Comparison of ENCODE assay signal across 20 cellular contexts in genomic region chr3:13700362-13700761, GRCh38.
DNase-seq lines count a peak whose midpoint lies in the region; ATAC-seq and TF ChIP-seq lines count a peak whose summit lies in the region.
"Had no signal": no experiment of that assay in that cellular context is flagged by ENCODE, and none has a peak within 500 bp of the region (broad histone marks: within the 10 kb centered on the region; RNA-seq: fewer than 3 reads in every experiment).

No MANE protein-coding gene starts in this region.

- H3K27ac Mint-ChIP-seq in GM23338 (no peak overlapping the region), endodermal cell (no peak overlapping the region), nephron progenitor cell (no peak overlapping the region)
- no peak overlapping the region for H3K27ac Mint-ChIP-seq in activated CD4-positive, alpha-beta memory T cell treated with anti-CD3 and anti-CD28 coated beads, Interleukin-2, amount 10 ng/mL, durations not matched to agents 7 days and 5 days
- H3K27ac Mint-ChIP-seq in activated CD8-positive, alpha-beta T cell treated with anti-CD3 and anti-CD28 coated beads, Interleukin-2, amount 10 ng/mL, durations not matched to agents 7 days and 5 days: no peak overlapping the region
- H3K27ac Mint-ChIP-seq: CD4-positive, alpha-beta T cell had no signal

- DNase-seq in GM23338 (ENCODE audit: low spot score) (peak; percentile 50), NCI-H69 (lab: John Stamatoyannopoulos, UW) (peak; percentile 21), endodermal cell (peak; percentile 76), nephron progenitor cell (peak; percentile 47), Ammon's horn (ENCODE audit: low spot score) (no peak)
- no peak for DNase-seq in activated CD4-positive, alpha-beta memory T cell treated with anti-CD3 and anti-CD28 coated beads, Interleukin-2, amount 10 ng/mL, durations not matched to agents 7 days and 5 days
- no peak for DNase-seq in activated CD8-positive, alpha-beta T cell treated with anti-CD3 and anti-CD28 coated beads, Interleukin-2, amount 10 ng/mL, durations not matched to agents 7 days and 5 days
- DNase-seq: BE2C; Calu3; CD4-positive, alpha-beta T cell; DMS79; GOT3; NCI-H1092; NCI-H146; NCI-H2081; NCI-H2227 treated with DMSO at 0.1 percent for 48 hours; NCI-H526 treated with DMSO at 0.1 percent for 48 hours; PC-9 had no signal

- WGBS in endodermal cell (ENCODE audit: insufficient coverage in 1 of 2, insufficient read length in 1 of 2), 2 experiments: 56 to 70% methylated on average over 2 to 7 of the region's 7 CpGs

- peaks cover 8% of the 10 kb centered on the region for H3K27me3 Mint-ChIP-seq in GM23338 (ENCODE audit: insufficient read depth, low read depth, poor library complexity)
- H3K27me3 Mint-ChIP-seq in endodermal cell (ENCODE audit: insufficient read depth): peaks cover 16% of the 10 kb centered on the region
- H3K27me3 Mint-ChIP-seq in nephron progenitor cell (ENCODE audit: low read depth, poor library complexity): peaks cover 23% of the 10 kb centered on the region
- H3K27me3 Mint-ChIP-seq in activated CD4-positive, alpha-beta memory T cell treated with anti-CD3 and anti-CD28 coated beads, Interleukin-2, amount 10 ng/mL, durations not matched to agents 7 days and 5 days: no peaks in the 10 kb centered on the region
- H3K27me3 Mint-ChIP-seq in activated CD8-positive, alpha-beta T cell treated with anti-CD3 and anti-CD28 coated beads, Interleukin-2, amount 10 ng/mL, durations not matched to agents 7 days and 5 days (ENCODE audit: low read depth): peaks cover 3% of the 10 kb centered on the region

- peaks cover 16% of the 10 kb centered on the region for H3K9me3 Mint-ChIP-seq in GM23338
- H3K9me3 Mint-ChIP-seq in endodermal cell: peaks cover 2% of the 10 kb centered on the region
- H3K9me3 Mint-ChIP-seq in nephron progenitor cell: peaks cover 20% of the 10 kb centered on the region
- peaks cover 4% of the 10 kb centered on the region for H3K9me3 Mint-ChIP-seq in activated CD4-positive, alpha-beta memory T cell treated with anti-CD3 and anti-CD28 coated beads, Interleukin-2, amount 10 ng/mL, durations not matched to agents 7 days and 5 days
- no peaks in the 10 kb centered on the region for H3K9me3 Mint-ChIP-seq in activated CD8-positive, alpha-beta T cell treated with anti-CD3 and anti-CD28 coated beads, Interleukin-2, amount 10 ng/mL, durations not matched to agents 7 days and 5 days (ENCODE audit: insufficient read depth)

- H3K9ac ChIP-seq in endodermal cell (ENCODE audit: extremely low read depth, low read length, poor library complexity, severe bottlenecking): no peak overlapping the region

- CTCF ChIA-PET in activated CD4-positive, alpha-beta memory T cell treated with anti-CD3 and anti-CD28 coated beads, Interleukin-2, amount 10 ng/mL, durations not matched to agents 7 days and 5 days (lab: Charles Lee): no interaction called here
- CTCF ChIA-PET in activated CD8-positive, alpha-beta T cell treated with anti-CD3 and anti-CD28 coated beads, Interleukin-2, amount 10 ng/mL, durations not matched to agents 7 days and 5 days (lab: Charles Lee): no interaction called here

- no peak overlapping the region for H3K27ac ChIP-seq in GM23338 (ENCODE audit: low read depth)
- no peak overlapping the region for H3K27ac ChIP-seq in endodermal cell (ENCODE audit: low read depth, low read length)
- H3K27ac ChIP-seq: PC-9, SJSA1 had no signal

- POLR2A ChIA-PET in activated CD4-positive, alpha-beta memory T cell treated with anti-CD3 and anti-CD28 coated beads, Interleukin-2, amount 10 ng/mL, durations not matched to agents 7 days and 5 days (lab: Charles Lee): no interaction called here
- POLR2A ChIA-PET in activated CD8-positive, alpha-beta T cell treated with anti-CD3 and anti-CD28 coated beads, Interleukin-2, amount 10 ng/mL, durations not matched to agents 7 days and 5 days (lab: Charles Lee): no interaction called here

- H3K79me2 ChIP-seq in GM23338 (replicated peaks; ENCODE audit: insufficient read depth): no peaks in the 10 kb centered on the region

- H3K36me3 Mint-ChIP-seq in GM23338 (ENCODE audit: low read depth) (peaks cover 6% of the 10 kb centered on the region), endodermal cell (ENCODE audit: low read depth) (no peaks in the 10 kb centered on the region), nephron progenitor cell (ENCODE audit: low read depth) (no peaks in the 10 kb centered on the region)
- H3K36me3 Mint-ChIP-seq in activated CD4-positive, alpha-beta memory T cell treated with anti-CD3 and anti-CD28 coated beads, Interleukin-2, amount 10 ng/mL, durations not matched to agents 7 days and 5 days (ENCODE audit: low read depth): no peaks in the 10 kb centered on the region
- no peaks in the 10 kb centered on the region for H3K36me3 Mint-ChIP-seq in activated CD8-positive, alpha-beta T cell treated with anti-CD3 and anti-CD28 coated beads, Interleukin-2, amount 10 ng/mL, durations not matched to agents 7 days and 5 days (ENCODE audit: low read depth)

- H3K27me3 ChIP-seq in GM23338 (ENCODE audit: insufficient read depth) (no peaks in the 10 kb centered on the region), endodermal cell (ENCODE audit: control insufficient read depth, insufficient read depth, low read length, poor library complexity, severe bottlenecking) (no peaks in the 10 kb centered on the region)
- H3K27me3 ChIP-seq: BE2C, SJSA1 had no signal

- H3K4me1 Mint-ChIP-seq in GM23338 (peaks cover 17% of the 10 kb centered on the region), endodermal cell (peaks cover 3% of the 10 kb centered on the region), nephron progenitor cell (peaks cover 18% of the 10 kb centered on the region)
- H3K4me1 Mint-ChIP-seq in activated CD4-positive, alpha-beta memory T cell treated with anti-CD3 and anti-CD28 coated beads, Interleukin-2, amount 10 ng/mL, durations not matched to agents 7 days and 5 days: no peaks in the 10 kb centered on the region
- no peaks in the 10 kb centered on the region for H3K4me1 Mint-ChIP-seq in activated CD8-positive, alpha-beta T cell treated with anti-CD3 and anti-CD28 coated beads, Interleukin-2, amount 10 ng/mL, durations not matched to agents 7 days and 5 days (ENCODE audit: low read depth)

- ATAC-seq in GM23338: peak; percentile 86
- ATAC-seq in activated CD8-positive, alpha-beta T cell treated with anti-CD3 and anti-CD28 coated beads, Interleukin-2, amount 10 ng/mL, durations not matched to agents 7 days and 5 days: no peak
- ATAC-seq: GM12878 had no signal

- H2AFZ ChIP-seq in GM23338: 0 out of 2 replicates have a peak overlapping the region, but pooled peaks have one; percentile 43
- H2AFZ ChIP-seq: PC-9 had no signal

- no peak overlapping the region for H3K4me3 ChIP-seq in GM23338
- no peak overlapping the region for H3K4me3 ChIP-seq in endodermal cell (ENCODE audit: low read length)
- H3K4me3 ChIP-seq: GM12878, PC-9, SJSA1 had no signal

- H3K36me3 ChIP-seq in GM23338 (ENCODE audit: insufficient read depth) (no peaks in the 10 kb centered on the region), endodermal cell (ENCODE audit: control insufficient read depth, insufficient read depth, low read length) (no peaks in the 10 kb centered on the region)
- H3K36me3 ChIP-seq: BE2C, SJSA1 had no signal

- no peaks in the 10 kb centered on the region for H4K20me1 ChIP-seq in GM23338 (replicated peaks; ENCODE audit: insufficient read depth)

- no peaks in the 10 kb centered on the region for H3F3A ChIP-seq in GM23338 (replicated peaks; ENCODE audit: low read depth)

- peaks cover 15% of the 10 kb centered on the region for H3K9me2 ChIP-seq in GM23338 (ENCODE audit: insufficient read depth)

- no peaks in the 10 kb centered on the region for H3K9me3 ChIP-seq in endodermal cell (ENCODE audit: control insufficient read depth, low read length)
- H3K9me3 ChIP-seq: BE2C, SJSA1 had no signal

- H3K4me3 Mint-ChIP-seq in GM23338 (no peak overlapping the region), endodermal cell (no peak overlapping the region), nephron progenitor cell (no peak overlapping the region)
- no peak overlapping the region for H3K4me3 Mint-ChIP-seq in activated CD4-positive, alpha-beta memory T cell treated with anti-CD3 and anti-CD28 coated beads, Interleukin-2, amount 10 ng/mL, durations not matched to agents 7 days and 5 days
- H3K4me3 Mint-ChIP-seq in activated CD8-positive, alpha-beta T cell treated with anti-CD3 and anti-CD28 coated beads, Interleukin-2, amount 10 ng/mL, durations not matched to agents 7 days and 5 days: no peak overlapping the region
- H3K4me3 Mint-ChIP-seq: CD4-positive, alpha-beta T cell had no signal

- no peak overlapping the region for H3K4me2 ChIP-seq in GM23338
- H3K4me2 ChIP-seq: PC-9 had no signal

- TF ChIP-seq CTCF in GM23338 (conservative IDR thresholded peaks at IDR 0.05; ENCODE audit: low read depth in 2 of 2) (no peak), endodermal cell (conservative IDR thresholded peaks at IDR 0.05) (peak; percentile 24), nephron progenitor cell (IDR thresholded peaks at IDR 0.05) (no peak)

- H3K4me1 ChIP-seq in GM23338 (ENCODE audit: insufficient read depth): peaks cover 22% of the 10 kb centered on the region
- no peaks in the 10 kb centered on the region for H3K4me1 ChIP-seq in endodermal cell (ENCODE audit: control insufficient read depth, insufficient read depth, low read length)
- H3K4me1 ChIP-seq: BE2C, SJSA1 had no signal

TF ChIP-seq in GM23338, 12 proteins besides CTCF, POLR2A, EP300 and RAD21 (continues in another document):
- no peak for TF ChIP-seq CREB1 (CRISPR knock-in tag; IDR thresholded peaks at IDR 0.05; ENCODE audit: low read depth)
- TF ChIP-seq ZNF331 (CRISPR knock-in tag; IDR thresholded peaks at IDR 0.05; ENCODE audit: low read depth): no peak
- no peak for TF ChIP-seq ZNF114 (CRISPR knock-in tag; IDR thresholded peaks at IDR 0.05)
- TF ChIP-seq POLR2AphosphoS5 (IDR thresholded peaks at IDR 0.05; ENCODE audit: low read depth): no peak

Comparison
In these comparisons a context has a peak if more than half of its experiments do, and no peak if none do; other contexts are left out.
1. DNase-seq: peak in GM23338 (single experiment), NCI-H69 (single experiment), endodermal cell (single experiment) and nephron progenitor cell (single experiment); none in activated CD4-positive, alpha-beta memory T cell treated with anti-CD3 and anti-CD28 coated beads, Interleukin-2, amount 10 ng/mL, durations not matched to agents 7 days and 5 days (single experiment), Ammon's horn (single experiment) and activated CD8-positive, alpha-beta T cell treated with anti-CD3 and anti-CD28 coated beads, Interleukin-2, amount 10 ng/mL, durations not matched to agents 7 days and 5 days (single experiment).